ENCODE assay signal across 1 cellular context in the genomic region with DNA sequence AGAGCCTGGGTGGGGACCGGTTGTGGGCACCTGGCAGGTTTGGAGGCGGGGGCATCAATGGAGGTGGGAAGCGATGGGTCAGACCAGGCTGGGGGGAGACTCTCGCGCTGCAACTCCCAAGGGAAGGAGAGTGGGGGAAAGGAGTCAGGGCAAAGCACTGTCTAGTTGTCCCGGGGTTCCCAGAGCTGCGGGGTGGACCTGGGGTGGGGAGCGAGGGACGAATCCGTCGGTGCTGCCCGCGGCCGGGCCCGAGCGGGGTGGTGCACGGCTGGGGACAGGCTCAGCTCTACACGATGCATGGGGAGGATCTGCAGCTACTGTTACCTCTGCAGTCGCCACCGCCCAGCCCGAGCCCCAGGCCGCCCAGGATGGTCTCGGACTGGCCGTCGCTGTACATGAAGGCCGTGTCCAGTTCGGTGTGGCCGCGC.
TF ChIP-seq lines count a peak whose summit lies in the region.

No MANE protein-coding gene starts in this region.

TF ChIP-seq in IMR-90, 13 proteins besides CTCF, POLR2A, EP300 and RAD21:
- no peak for TF ChIP-seq SMC3 (IDR thresholded peaks at IDR 0.05; ENCODE audit: low read depth, low read length)
- no peak for TF ChIP-seq CHD1 (IDR thresholded peaks at IDR 0.05; ENCODE audit: low read depth, low read length)
- TF ChIP-seq MAZ (IDR thresholded peaks at IDR 0.05; ENCODE audit: borderline replicate concordance, low read depth, low read length), result no peak
- no peak for TF ChIP-seq RFX5 (IDR thresholded peaks at IDR 0.05; ENCODE audit: low read depth, low read length)
- TF ChIP-seq RCOR1 (IDR thresholded peaks at IDR 0.05; ENCODE audit: insufficient replicate concordance, low read length), result no peak
- TF ChIP-seq CEBPB (IDR thresholded peaks at IDR 0.05; ENCODE audit: low read depth, low read length), result no peak
- TF ChIP-seq, protein P1, sequence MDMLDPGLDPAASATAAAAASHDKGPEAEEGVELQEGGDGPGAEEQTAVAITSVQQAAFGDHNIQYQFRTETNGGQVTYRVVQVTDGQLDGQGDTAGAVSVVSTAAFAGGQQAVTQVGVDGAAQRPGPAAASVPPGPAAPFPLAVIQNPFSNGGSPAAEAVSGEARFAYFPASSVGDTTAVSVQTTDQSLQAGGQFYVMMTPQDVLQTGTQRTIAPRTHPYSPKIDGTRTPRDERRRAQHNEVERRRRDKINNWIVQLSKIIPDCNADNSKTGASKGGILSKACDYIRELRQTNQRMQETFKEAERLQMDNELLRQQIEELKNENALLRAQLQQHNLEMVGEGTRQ (IDR thresholded peaks at IDR 0.05; ENCODE audit: low read depth, low read length), result no peak
- no peak for TF ChIP-seq NFE2L2 (IDR thresholded peaks at IDR 0.05; ENCODE audit: low read depth, low read length)
- TF ChIP-seq, protein P2, sequence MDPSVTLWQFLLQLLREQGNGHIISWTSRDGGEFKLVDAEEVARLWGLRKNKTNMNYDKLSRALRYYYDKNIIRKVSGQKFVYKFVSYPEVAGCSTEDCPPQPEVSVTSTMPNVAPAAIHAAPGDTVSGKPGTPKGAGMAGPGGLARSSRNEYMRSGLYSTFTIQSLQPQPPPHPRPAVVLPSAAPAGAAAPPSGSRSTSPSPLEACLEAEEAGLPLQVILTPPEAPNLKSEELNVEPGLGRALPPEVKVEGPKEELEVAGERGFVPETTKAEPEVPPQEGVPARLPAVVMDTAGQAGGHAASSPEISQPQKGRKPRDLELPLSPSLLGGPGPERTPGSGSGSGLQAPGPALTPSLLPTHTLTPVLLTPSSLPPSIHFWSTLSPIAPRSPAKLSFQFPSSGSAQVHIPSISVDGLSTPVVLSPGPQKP (IDR thresholded peaks at IDR 0.05; ENCODE audit: borderline replicate concordance, low read depth, low read length), result no peak
- TF ChIP-seq BHLHE40 (IDR thresholded peaks at IDR 0.05; ENCODE audit: low read depth, low read length), result no peak
- no peak for TF ChIP-seq MAFK (IDR thresholded peaks at IDR 0.05; ENCODE audit: low read depth, low read length)
- TF ChIP-seq MXI1 (IDR thresholded peaks at IDR 0.05; ENCODE audit: borderline replicate concordance, low read depth, low read length), result no peak
